Comparison of ENCODE assay signal across 9 cellular contexts in genomic region chr11:58788355-58789023, GRCh38. TPM values are rescaled to one million over a fixed set of nuclear protein-coding genes. Genes with fewer than 3 reads are reported as not detected.
DNase-seq lines count a peak whose midpoint lies in the region; ATAC-seq and TF ChIP-seq lines count a peak whose summit lies in the region.
"Had no signal": no experiment of that assay in that cellular context is flagged by ENCODE, and none has a peak within 500 bp of the region (broad histone marks: within the 10 kb centered on the region; RNA-seq: fewer than 3 reads in every experiment).

No MANE protein-coding gene starts in this region.

- intact Hi-C loops in right cardiac atrium (cut with DNase I) = no loop called here

- no peaks in the 10 kb centered on the region for H3K27me3 ChIP-seq in Peyer's patch
- no peaks in the 10 kb centered on the region for H3K27me3 ChIP-seq in right cardiac atrium (ENCODE audit: control insufficient read depth, insufficient read depth)
- H3K27me3 ChIP-seq in smooth muscle cell (ENCODE audit: low read depth) = no peaks in the 10 kb centered on the region
- H3K27me3 ChIP-seq: BLaER1 had no signal

- in situ Hi-C loops in KBM-7 (cut with MboI; ENCODE audit: low pct_unique_long_range_greater_than_20kb, low sequenced_read_pairs) = no loop called here

- no peaks in the 10 kb centered on the region for H3K36me3 Mint-ChIP-seq in activated naive CD4-positive, alpha-beta T cell treated with anti-CD3 and anti-CD28 coated beads, Interleukin-2, amount 10 ng/mL, durations not matched to agents 7 days and 5 days

- no peaks in the 10 kb centered on the region for H3F3A ChIP-seq in smooth muscle cell (ENCODE audit: low read depth)

- TF ChIP-seq POLR2A in Peyer's patch (IDR thresholded peaks at IDR 0.05) = no peak

- H3K4me3 Mint-ChIP-seq in activated naive CD4-positive, alpha-beta T cell treated with anti-CD3 and anti-CD28 coated beads, Interleukin-2, amount 10 ng/mL, durations not matched to agents 7 days and 5 days = no peak overlapping the region

- no peaks in the 10 kb centered on the region for H3K9me3 Mint-ChIP-seq in activated naive CD4-positive, alpha-beta T cell treated with anti-CD3 and anti-CD28 coated beads, Interleukin-2, amount 10 ng/mL, durations not matched to agents 7 days and 5 days

- H3K27ac ChIP-seq in Peyer's patch (no peak overlapping the region), right cardiac atrium (ENCODE audit: low read length) (no peak overlapping the region), smooth muscle cell (ENCODE audit: low read depth) (no peak overlapping the region)
- H3K27ac ChIP-seq: BLaER1 had no signal

- no peaks in the 10 kb centered on the region for H3K9me3 ChIP-seq in Peyer's patch
- no peaks in the 10 kb centered on the region for H3K9me3 ChIP-seq in right cardiac atrium (ENCODE audit: control insufficient read depth, low read length)
- no peaks in the 10 kb centered on the region for H3K9me3 ChIP-seq in smooth muscle cell (replicated peaks; ENCODE audit: low read depth)

- peak in 5 of 6 experiments; percentile 47 to 87 (median 64) for TF ChIP-seq CTCF in Peyer's patch (IDR thresholded peaks at IDR 0.05)
- TF ChIP-seq CTCF in smooth muscle cell (IDR thresholded peaks at IDR 0.05; ENCODE audit: borderline replicate concordance, insufficient read depth, poor library complexity, severe bottlenecking) = peak; percentile 30

- H3K36me3 ChIP-seq in Peyer's patch (no peaks in the 10 kb centered on the region), smooth muscle cell (ENCODE audit: low read depth) (no peaks in the 10 kb centered on the region)
- H3K36me3 ChIP-seq: BLaER1 had no signal

- WGBS in right cardiac atrium = 46% methylated on average over 4 of the region's 4 CpGs
- WGBS in smooth muscle cell (ENCODE audit: low lambda C conversion rate) = 47% methylated on average over 4 of the region's 4 CpGs

- DNase-seq in NCI-H2171 treated with DMSO at 0.1 percent for 48 hours (lab: John Stamatoyannopoulos, UW) (peak; percentile 36), NCI-H2171 (lab: John Stamatoyannopoulos, UW) (no peak), H4 (ENCODE audit: low spot score) (peak; percentile 20), KBM-7 (peak; percentile 63), Peyer's patch (peak in 2 of 3 donors; percentile 47 to 49), right cardiac atrium (no peak), smooth muscle cell (lab: John Stamatoyannopoulos, UW; ENCODE audit: unreplicated experiment) (no peak)
- peak; percentile 53 for DNase-seq in activated naive CD4-positive, alpha-beta T cell treated with anti-CD3 and anti-CD28 coated beads, Interleukin-2, amount 10 ng/mL, durations not matched to agents 7 days and 5 days

- H3K27ac Mint-ChIP-seq in activated naive CD4-positive, alpha-beta T cell treated with anti-CD3 and anti-CD28 coated beads, Interleukin-2, amount 10 ng/mL, durations not matched to agents 7 days and 5 days = no peak overlapping the region

- H3K4me2 ChIP-seq in smooth muscle cell = no peak overlapping the region
- H3K4me2 ChIP-seq: BLaER1 had no signal

- H3K4me1 Mint-ChIP-seq in activated naive CD4-positive, alpha-beta T cell treated with anti-CD3 and anti-CD28 coated beads, Interleukin-2, amount 10 ng/mL, durations not matched to agents 7 days and 5 days = no peaks in the 10 kb centered on the region

- no peak overlapping the region for H2AFZ ChIP-seq in smooth muscle cell (ENCODE audit: low read depth)

- H3K27me3 Mint-ChIP-seq in activated naive CD4-positive, alpha-beta T cell treated with anti-CD3 and anti-CD28 coated beads, Interleukin-2, amount 10 ng/mL, durations not matched to agents 7 days and 5 days = no peaks in the 10 kb centered on the region

- H3K4me1 ChIP-seq in Peyer's patch (no peaks in the 10 kb centered on the region), right cardiac atrium (ENCODE audit: control insufficient read depth, insufficient read depth, low read length) (no peaks in the 10 kb centered on the region), smooth muscle cell (ENCODE audit: low read depth) (no peaks in the 10 kb centered on the region)
- H3K4me1 ChIP-seq: BLaER1 had no signal

- CTCF ChIA-PET in activated naive CD4-positive, alpha-beta T cell treated with anti-CD3 and anti-CD28 coated beads, Interleukin-2, amount 10 ng/mL, durations not matched to agents 7 days and 5 days (lab: Charles Lee) = interaction anchor here (0.7 to 4.9 kb wide), 18 partner anchors 8 to 221 kb away, joined by 3 to 33 read pairs (median 4); partner anchors contain the start of gene LPXN

- H3K4me3 ChIP-seq in Peyer's patch = no peak overlapping the region
- no peak overlapping the region for H3K4me3 ChIP-seq in right cardiac atrium (ENCODE audit: low read length)
- H3K4me3 ChIP-seq in smooth muscle cell = no peak overlapping the region
- H3K4me3 ChIP-seq: BLaER1 had no signal

- no peak overlapping the region for H3K9ac ChIP-seq in smooth muscle cell (ENCODE audit: low read depth)
- H3K9ac ChIP-seq: BLaER1 had no signal

- H3K79me2 ChIP-seq in smooth muscle cell (ENCODE audit: low read depth) = no peaks in the 10 kb centered on the region

- no peaks in the 10 kb centered on the region for H4K20me1 ChIP-seq in smooth muscle cell (ENCODE audit: low read depth)
- H4K20me1 ChIP-seq: BLaER1 had no signal

- peak; percentile 50 to 59 for ATAC-seq in right cardiac atrium

RNA-seq across cellular contexts. Expression of gene GLYATL2, which starts 56.0 kb away (rescaled TPM):
- 1.0 and 1.4 TPM in 2 replicates for total RNA-seq in H4 (2014; rRNA removed; shearing (Covaris generic))
- total RNA-seq in Peyer's patch (not detected), right cardiac atrium (under 1 TPM in 3 of 4 donors, not detected in 1; 0.26 to 0.47 (median 0.40) TPM), smooth muscle cell (0.27 and 1.6 TPM in 2 replicates)
- polyA plus RNA-seq in right cardiac atrium (0.16 TPM), smooth muscle cell (0.09 TPM in 1 of 2 replicates, not detected in the other)

RNA-seq across cellular contexts. Expression of gene GLYAT, which starts 56.7 kb away (rescaled TPM):
- not detected in 2 replicates for total RNA-seq in H4 (2014; rRNA removed; shearing (Covaris generic))
- not detected for total RNA-seq in Peyer's patch
- total RNA-seq in right cardiac atrium = under 1 TPM in 1 of 4 donors, not detected in 3; 0.39 TPM
- 0.57 TPM for polyA plus RNA-seq in right cardiac atrium
- total RNA-seq in smooth muscle cell = not detected in 2 replicates
- polyA plus RNA-seq in smooth muscle cell = not detected in 2 replicates

Comparison
In these comparisons a context has a peak if more than half of its experiments do, and no peak if none do; other contexts are left out.
1. DNase-seq: peak in NCI-H2171 treated with DMSO at 0.1 percent for 48 hours (single experiment), H4 (single experiment), KBM-7 (single experiment), Peyer's patch (2 of 3) and activated naive CD4-positive, alpha-beta T cell treated with anti-CD3 and anti-CD28 coated beads, Interleukin-2, amount 10 ng/mL, durations not matched to agents 7 days and 5 days (single experiment); none in NCI-H2171 (single experiment), right cardiac atrium (0 of 3) and smooth muscle cell (single experiment).